In the genomic region with DNA sequence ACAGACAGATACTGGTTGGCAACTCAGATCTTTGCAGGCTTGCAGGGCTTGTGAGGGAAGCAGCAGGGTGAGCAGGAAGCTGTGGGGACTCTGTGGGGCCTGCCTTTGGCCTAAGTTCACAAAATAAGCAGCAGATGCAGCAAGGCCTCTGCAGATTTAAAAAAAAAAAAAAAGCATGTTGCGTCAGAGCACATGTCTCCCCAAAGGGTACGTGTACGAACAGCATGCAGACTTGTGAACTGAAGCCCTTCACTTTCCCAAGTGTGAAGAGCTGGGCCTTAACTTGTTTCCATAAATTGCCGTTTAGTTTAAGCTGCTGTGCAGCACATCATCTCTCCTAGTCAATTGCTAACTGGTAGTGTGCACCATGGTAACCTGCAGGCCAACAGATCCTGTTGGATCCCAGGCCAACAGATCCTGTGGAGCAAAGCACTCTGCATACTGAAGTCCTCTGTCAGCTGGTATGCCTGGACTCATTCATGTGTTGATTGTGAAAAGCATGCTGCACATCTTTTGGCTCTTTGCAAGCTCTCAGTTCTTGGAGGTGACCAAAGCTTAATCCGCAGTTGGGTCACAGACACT, we compare ENCODE assay signal across 9 cellular contexts. TPM values are rescaled to one million over a fixed set of nuclear protein-coding genes. Genes with fewer than 3 reads are reported as not detected.
A peak's percentile ranks its signal among the peaks of the same experiment; 100 is the strongest.
DNase-seq lines count a peak whose midpoint lies in the region; ATAC-seq, FAIRE-seq and TF ChIP-seq lines count a peak whose summit lies in the region.
"Had no signal": no experiment of that assay in that cellular context is flagged by ENCODE, and none has a peak within 500 bp of the region (broad histone marks: within the 10 kb centered on the region; RNA-seq: fewer than 3 reads in every experiment).

No MANE protein-coding gene starts in this region.

- intact Hi-C loops in heart right ventricle (cut with DNase I) = no loop called here

- H3K9me3 Mint-ChIP-seq in type B pancreatic cell = no peaks in the 10 kb centered on the region

- TF ChIP-seq CTCF in heart right ventricle (IDR thresholded peaks at IDR 0.05) (no peak), type B pancreatic cell (conservative IDR thresholded peaks at IDR 0.05) (no peak)

- no peak for FAIRE-seq in frontal cortex (lab: Jason Lieb, UNC)

- peak overlapping the region in 4 of 10 donors; percentile 28 to 60 (median 40) for H3K27ac ChIP-seq in heart right ventricle

- H3K36me3 Mint-ChIP-seq in type B pancreatic cell = no peaks in the 10 kb centered on the region

- H3K36me3 ChIP-seq in heart right ventricle = no peaks in the 10 kb centered on the region

- H3K27me3 ChIP-seq in heart right ventricle = no peaks in the 10 kb centered on the region

- no peak overlapping the region for H3K4me3 Mint-ChIP-seq in type B pancreatic cell

- H3K4me3 ChIP-seq in heart right ventricle = no peak overlapping the region

- no peaks in the 10 kb centered on the region for H3K27me3 Mint-ChIP-seq in type B pancreatic cell

- H3K27ac Mint-ChIP-seq in type B pancreatic cell = peak overlapping the region; percentile 18

- H3K4me1 Mint-ChIP-seq in type B pancreatic cell (ENCODE audit: unreplicated experiment) = peaks cover 35% of the 10 kb centered on the region

- peak; percentile 16 for DNase-seq in stimulated activated CD4-positive, alpha-beta T cell treated with anti-CD3 and anti-CD28 coated beads, Interleukin-15, amount 100 ng/mL, for 24 hours
- no peak for DNase-seq in stimulated activated CD4-positive, alpha-beta T cell treated with anti-CD3 and anti-CD28 coated beads, Interleukin-4, amount 100 ng/mL, for 4 hours
- DNase-seq in activated CD4-positive, alpha-beta T cell treated with anti-CD3 and anti-CD28 coated beads, Interleukin-2, amount 50 U/mL, for 1 hour = peak; percentile 34
- no peak for DNase-seq in heart right ventricle
- no peak for DNase-seq in type B pancreatic cell (ENCODE audit: extremely low spot score, unreplicated experiment)
- no peak for DNase-seq in frontal cortex (ENCODE audit: low spot score in 2 of 2)
- DNase-seq: activated CD4-positive, CD25-positive, alpha-beta regulatory T cell treated with anti-CD3 and anti-CD28 coated beads, Interleukin-2, amount 50 U/mL, for 72 hours had no signal

- ATAC-seq in heart right ventricle (peak; percentile 41 to 66 (median 53)), HG03354 (IDR thresholded peaks at IDR 0.05; ENCODE audit: poor library complexity, severe bottlenecking, unreplicated experiment) (no peak), HG03280 (IDR thresholded peaks at IDR 0.05; ENCODE audit: unreplicated experiment) (no peak)

- H3K9me3 ChIP-seq in heart right ventricle = no peaks in the 10 kb centered on the region

- H3K4me1 ChIP-seq in heart right ventricle = peaks cover 10 to 33% (median 24%) of the 10 kb centered on the region in 9 donors

- WGBS in heart right ventricle, 2 donors = 60 to 63% methylated on average over 5 of the region's 5 CpGs

RNA-seq across cellular contexts. Expression of a gene that starts 10.8 kb away (rescaled TPM):
- total RNA-seq in heart right ventricle (10 to 100 TPM; 35.8 to 51.6 (median 43.5) TPM), type B pancreatic cell (ENCODE audit: low replicate concordance) (50.1 and 76.6 TPM in 2 replicates), frontal cortex (79.9 TPM)
- 10 to 100 TPM; 15.9 to 33.2 TPM for polyA plus RNA-seq in heart right ventricle

Comparison
In these comparisons a context has a peak if more than half of its experiments do, and no peak if none do; other contexts are left out.
1. DNase-seq: peak in stimulated activated CD4-positive, alpha-beta T cell treated with anti-CD3 and anti-CD28 coated beads, Interleukin-15, amount 100 ng/mL, for 24 hours (single experiment) and activated CD4-positive, alpha-beta T cell treated with anti-CD3 and anti-CD28 coated beads, Interleukin-2, amount 50 U/mL, for 1 hour (single experiment); none in stimulated activated CD4-positive, alpha-beta T cell treated with anti-CD3 and anti-CD28 coated beads, Interleukin-4, amount 100 ng/mL, for 4 hours (0 of 2), heart right ventricle (0 of 2), type B pancreatic cell (single experiment) and frontal cortex (0 of 2).
2. ATAC-seq: peak in heart right ventricle (8 of 8); none in HG03354 (single experiment) and HG03280 (single experiment).